Comparison of ENCODE assay signal across 8 cellular contexts in the genomic region with DNA sequence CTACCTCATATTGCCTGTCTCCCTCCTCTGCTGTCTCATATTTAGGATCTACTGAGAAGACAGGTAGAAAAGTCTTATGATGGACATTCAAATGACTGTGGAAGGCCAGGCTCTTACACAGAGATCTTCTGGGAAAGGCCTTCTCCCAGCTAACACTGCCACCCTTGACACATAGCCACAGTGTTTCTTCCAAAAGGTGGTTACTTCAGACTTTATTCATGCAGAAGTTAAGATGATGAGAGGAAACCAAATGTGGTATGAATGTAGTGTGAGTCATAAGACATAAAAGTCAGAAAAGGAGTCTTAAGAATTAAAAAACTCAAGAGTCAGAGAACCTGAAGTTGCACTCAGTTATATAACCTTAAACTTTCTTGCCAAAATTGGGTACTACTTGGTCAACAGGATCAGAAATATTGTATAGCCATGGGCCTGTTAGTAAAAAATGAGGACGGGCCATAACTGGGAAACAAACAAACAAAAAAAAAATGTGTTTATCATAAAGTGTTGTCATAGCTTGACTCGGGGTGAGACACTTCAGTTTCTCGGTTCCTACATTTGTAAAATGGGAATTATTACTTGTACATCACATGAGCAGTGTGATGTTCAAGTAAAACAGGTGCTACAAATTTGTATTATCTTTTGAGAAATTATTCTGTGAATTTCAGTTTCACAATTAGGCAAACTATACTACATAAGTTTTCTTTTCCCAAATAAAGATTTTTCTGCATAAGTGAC. TPM values are rescaled to one million over a fixed set of nuclear protein-coding genes. Genes with fewer than 3 reads are reported as not detected.
A peak's percentile ranks its signal among the peaks of the same experiment; 100 is the strongest.
DNase-seq lines count a peak whose midpoint lies in the region; ATAC-seq and TF ChIP-seq lines count a peak whose summit lies in the region.

No MANE protein-coding gene starts in this region.

- no peak for TF ChIP-seq POLR2A in gastroesophageal sphincter (IDR thresholded peaks at IDR 0.05)

- H3K4me1 Mint-ChIP-seq in activated CD8-positive, alpha-beta T cell treated with anti-CD3 and anti-CD28 coated beads for 36 hours (ENCODE audit: low read depth) = peaks cover 61% of the 10 kb centered on the region

- POLR2A ChIA-PET in activated CD8-positive, alpha-beta T cell treated with anti-CD3 and anti-CD28 coated beads for 36 hours (lab: Charles Lee) = interaction anchor here (0.9 to 2.1 kb wide), 6 partner anchors 10 to 140 kb away, joined by 3 to 7 read pairs (median 3); partner anchors contain the start of genes C1orf53 and LHX9

- no peak for TF ChIP-seq CTCF in activated CD8-positive, alpha-beta T cell treated with anti-CD3 and anti-CD28 coated beads for 36 hours (IDR thresholded peaks at IDR 0.05)
- no peak for TF ChIP-seq CTCF in gastroesophageal sphincter (IDR thresholded peaks at IDR 0.05)

- H3K4me3 ChIP-seq in gastroesophageal sphincter = no peak overlapping the region

- peaks cover 4 to 42% (median 16%) of the 10 kb centered on the region in 3 donors for H3K4me1 ChIP-seq in gastroesophageal sphincter

- H3K27ac ChIP-seq in gastroesophageal sphincter = peak overlapping the region in 3 of 4 donors; percentile 86 to 95 (median 91)

- peaks cover 4% of the 10 kb centered on the region for H3K9me3 Mint-ChIP-seq in activated CD8-positive, alpha-beta T cell treated with anti-CD3 and anti-CD28 coated beads for 36 hours

- no peaks in the 10 kb centered on the region for H3K9me3 ChIP-seq in gastroesophageal sphincter

- ATAC-seq in GM19328 (IDR thresholded peaks at IDR 0.05; ENCODE audit: unreplicated experiment) = peak; percentile 28
- peak; percentile 60 for ATAC-seq in activated CD8-positive, alpha-beta T cell treated with anti-CD3 and anti-CD28 coated beads for 36 hours
- no peak for ATAC-seq in gastroesophageal sphincter

- peak; percentile 53 for DNase-seq in AG20443 (ENCODE audit: low spot score)
- peak; percentile 6 for DNase-seq in HPDE6-E6E7 (ENCODE audit: extremely low spot score)
- peak; percentile 44 for DNase-seq in activated CD8-positive, alpha-beta T cell treated with anti-CD3 and anti-CD28 coated beads for 36 hours
- peak; percentile 45 for DNase-seq in stimulated activated CD8-positive, alpha-beta memory T cell treated with anti-CD3 and anti-CD28 coated beads, Interleukin-4, amount 100 ng/mL, for 48 hours
- no peak for DNase-seq in GM19240 (ENCODE audit: insufficient read length, low spot score)
- DNase-seq in SHP77 (lab: John Stamatoyannopoulos, UW) = no peak

- H3K27ac Mint-ChIP-seq in activated CD8-positive, alpha-beta T cell treated with anti-CD3 and anti-CD28 coated beads for 36 hours = peak overlapping the region; percentile 99

- intact Hi-C loops in activated CD8-positive, alpha-beta T cell treated with anti-CD3 and anti-CD28 coated beads for 36 hours (cut with micrococcal nuclease) = loop anchor here (5.0 to 10.0 kb wide), 2 partner anchors 138 to 391 kb away; partner anchors contain the start of gene LHX9

- peak overlapping the region; percentile 67 for H3K4me3 Mint-ChIP-seq in activated CD8-positive, alpha-beta T cell treated with anti-CD3 and anti-CD28 coated beads for 36 hours

- no peaks in the 10 kb centered on the region for H3K36me3 ChIP-seq in gastroesophageal sphincter

- H3K27me3 ChIP-seq in gastroesophageal sphincter = no peaks in the 10 kb centered on the region

- CTCF ChIA-PET in activated CD8-positive, alpha-beta T cell treated with anti-CD3 and anti-CD28 coated beads for 36 hours (lab: Charles Lee) = interaction anchor here (0.6 to 2.7 kb wide), 6 partner anchors 8 to 158 kb away, joined by 3 to 7 read pairs (median 3); no protein-coding TSS in a partner anchor

- 57 to 77% methylated on average over 3 of the region's 3 CpGs for WGBS in gastroesophageal sphincter (ENCODE audit: low coverage in 1 of 2), 2 donors

- H3K36me3 Mint-ChIP-seq in activated CD8-positive, alpha-beta T cell treated with anti-CD3 and anti-CD28 coated beads for 36 hours (ENCODE audit: low read depth) = peaks cover 12% of the 10 kb centered on the region

- H3K27me3 Mint-ChIP-seq in activated CD8-positive, alpha-beta T cell treated with anti-CD3 and anti-CD28 coated beads for 36 hours = no peaks in the 10 kb centered on the region

- TF ChIP-seq EP300 in gastroesophageal sphincter (IDR thresholded peaks at IDR 0.05) = no peak

RNA-seq across cellular contexts. Expression of gene DENND1B, which starts 1.2 kb away (rescaled TPM):
- total RNA-seq in activated CD8-positive, alpha-beta T cell treated with anti-CD3 and anti-CD28 coated beads for 36 hours = 10 to 100 TPM; 10.8 to 12.7 TPM
- 10 to 100 TPM in 1 of 4 donors, 1 to 10 TPM in 3; 8.3 to 11.5 (median 8.8) TPM for total RNA-seq in gastroesophageal sphincter

Comparison
In these comparisons a context has a peak if more than half of its experiments do, and no peak if none do; other contexts are left out.
1. DNase-seq: peak in AG20443 (single experiment), HPDE6-E6E7 (single experiment), activated CD8-positive, alpha-beta T cell treated with anti-CD3 and anti-CD28 coated beads for 36 hours (single experiment) and stimulated activated CD8-positive, alpha-beta memory T cell treated with anti-CD3 and anti-CD28 coated beads, Interleukin-4, amount 100 ng/mL, for 48 hours (single experiment); none in GM19240 (single experiment) and SHP77 (0 of 2).